In the genomic region with DNA sequence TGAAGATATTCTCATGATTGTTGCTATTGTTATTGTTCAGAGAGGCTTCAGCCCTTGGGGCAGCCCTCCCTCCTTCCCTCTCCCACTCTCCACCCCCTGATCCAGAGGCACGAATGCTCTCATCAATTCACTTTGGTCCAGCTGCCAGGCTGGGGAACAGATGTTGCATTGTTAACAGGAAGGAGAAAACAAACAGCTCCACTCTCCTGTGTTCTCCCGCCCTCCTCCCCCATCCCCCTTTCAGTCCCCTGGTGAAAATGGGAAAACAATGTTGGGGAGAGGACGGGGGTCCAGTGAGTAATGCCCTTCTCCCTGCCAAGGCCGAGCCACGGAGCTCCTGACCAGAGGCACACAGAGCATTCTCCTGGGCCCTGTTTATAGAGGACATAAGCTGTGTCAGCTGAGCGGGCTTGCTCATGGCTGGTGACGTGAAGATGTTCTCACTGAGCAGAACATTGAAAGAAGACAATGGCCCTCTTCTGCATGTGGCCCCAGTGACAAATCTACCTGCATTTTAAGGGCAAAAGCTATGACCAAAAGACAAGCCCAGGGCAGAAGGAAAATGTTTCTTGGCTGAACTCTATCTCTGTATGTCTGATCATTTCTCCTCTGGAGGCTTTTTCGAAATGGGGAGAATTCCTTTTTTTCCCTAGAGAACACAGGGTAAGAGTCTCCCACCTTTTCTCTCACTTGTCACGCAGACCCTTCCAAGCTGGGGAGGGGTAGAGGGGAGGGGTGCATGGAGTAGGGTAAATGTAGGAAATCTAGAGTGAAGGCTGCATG, we compare ENCODE assay signal across 10 cellular contexts.
DNase-seq lines count a peak whose midpoint lies in the region; ATAC-seq and TF ChIP-seq lines count a peak whose summit lies in the region.
"Had no signal": no experiment of that assay in that cellular context is flagged by ENCODE, and none has a peak within 500 bp of the region (broad histone marks: within the 10 kb centered on the region; RNA-seq: fewer than 3 reads in every experiment).

No MANE protein-coding gene starts in this region.

- peak overlapping the region; percentile 72 for H2AFZ ChIP-seq in neuronal stem cell (ENCODE audit: low read length)

- H2BK12ac ChIP-seq in neuronal stem cell (ENCODE audit: low read length): no peak overlapping the region

- H3K4me1 ChIP-seq in esophagus squamous epithelium (no peaks in the 10 kb centered on the region), neuronal stem cell (ENCODE audit: control insufficient read depth in 2 of 2, insufficient read depth in 1 of 2, low read depth in 1 of 2, low read length in 2 of 2) (peaks cover 15% of the 10 kb centered on the region in 2 donors), left lung (peaks cover 0 to 17% of the 10 kb centered on the region in 2 donors)
- no peaks in the 10 kb centered on the region for H3K4me1 ChIP-seq in effector memory CD4-positive, alpha-beta T cell (ENCODE audit: control insufficient read depth, insufficient read depth, low read length, poor library complexity, severe bottlenecking)

- H4K91ac ChIP-seq in neuronal stem cell (ENCODE audit: low read depth, low read length, poor library complexity): no peak overlapping the region

- H3K27me3 ChIP-seq in esophagus squamous epithelium: no peaks in the 10 kb centered on the region
- no peaks in the 10 kb centered on the region for H3K27me3 ChIP-seq in neuronal stem cell (ENCODE audit: control insufficient read depth in 3 of 3, insufficient read depth in 3 of 3, low read depth in 1 of 3, low read length in 3 of 3)
- H3K27me3 ChIP-seq in left lung: no peaks in the 10 kb centered on the region
- no peaks in the 10 kb centered on the region for H3K27me3 ChIP-seq in effector memory CD4-positive, alpha-beta T cell (replicated peaks; ENCODE audit: control insufficient read depth, insufficient read depth, low read length, poor library complexity, severe bottlenecking)
- H3K27me3 ChIP-seq: transverse colon had no signal

- WGBS in esophagus squamous epithelium, 2 donors: 50 to 69% methylated on average over 3 to 6 of the region's 9 CpGs
- no CpG with 5 or more reads among the region's 9 CpGs for WGBS in neuronal stem cell (ENCODE audit: extremely low coverage in 2 of 2, insufficient read length in 2 of 2, insufficient replicate concordance in 1 of 2), 2 donors

- no peak overlapping the region for H2BK15ac ChIP-seq in neuronal stem cell (ENCODE audit: low read length)

- H3K9me3 ChIP-seq in esophagus squamous epithelium: no peaks in the 10 kb centered on the region
- H3K9me3 ChIP-seq in neuronal stem cell (replicated peaks in 1 of 2; ENCODE audit: control insufficient read depth in 2 of 2, insufficient read depth in 1 of 2, low read depth in 1 of 2, low read length in 2 of 2): no peaks in the 10 kb centered on the region
- H3K9me3 ChIP-seq in left lung: no peaks in the 10 kb centered on the region
- no peaks in the 10 kb centered on the region for H3K9me3 ChIP-seq in effector memory CD4-positive, alpha-beta T cell (ENCODE audit: control insufficient read depth, low read length)
- H3K9me3 ChIP-seq: transverse colon had no signal

- H3K36me3 ChIP-seq in esophagus squamous epithelium (no peaks in the 10 kb centered on the region), neuronal stem cell (replicated peaks in 1 of 2; ENCODE audit: control insufficient read depth in 2 of 2, insufficient read depth in 2 of 2, low read length in 2 of 2) (no peaks in the 10 kb centered on the region), left lung (no peaks in the 10 kb centered on the region)
- H3K36me3 ChIP-seq in effector memory CD4-positive, alpha-beta T cell (ENCODE audit: control insufficient read depth, insufficient read depth, low read length): no peaks in the 10 kb centered on the region
- H3K36me3 ChIP-seq: transverse colon had no signal

- H3K14ac ChIP-seq in neuronal stem cell (ENCODE audit: low read length): no peak overlapping the region

- TF ChIP-seq CTCF in esophagus squamous epithelium (IDR thresholded peaks at IDR 0.05): no peak
- TF ChIP-seq CTCF in left lung (IDR thresholded peaks at IDR 0.05): no peak

- H3K27ac ChIP-seq in esophagus squamous epithelium: peak overlapping the region in 3 of 4 donors; percentile 35 to 63 (median 61)
- peak overlapping the region; percentile 62 for H3K27ac ChIP-seq in neuronal stem cell (replicated peaks; ENCODE audit: low read length)
- no peak overlapping the region for H3K27ac ChIP-seq in left lung
- H3K27ac ChIP-seq in effector memory CD4-positive, alpha-beta T cell (ENCODE audit: insufficient read depth, low read length, poor library complexity, severe bottlenecking): no peak overlapping the region
- H3K27ac ChIP-seq: epithelial cell of prostate had no signal

- H3K79me1 ChIP-seq in neuronal stem cell (ENCODE audit: low read depth, low read length): no peaks in the 10 kb centered on the region

- TF ChIP-seq POLR2A in esophagus squamous epithelium (IDR thresholded peaks at IDR 0.05): no peak

- H3K9ac ChIP-seq in neuronal stem cell (ENCODE audit: low read depth, low read length, poor library complexity): no peak overlapping the region

- ATAC-seq in left lung (no peak), HG03025 (IDR thresholded peaks at IDR 0.05; ENCODE audit: low FRiP score, unreplicated experiment) (no peak)

- no peak overlapping the region for H3K4me3 ChIP-seq in esophagus squamous epithelium
- H3K4me3 ChIP-seq in neuronal stem cell (ENCODE audit: low read length in 2 of 2): no peak overlapping the region
- H3K4me3 ChIP-seq in left lung: no peak overlapping the region
- no peak overlapping the region for H3K4me3 ChIP-seq in effector memory CD4-positive, alpha-beta T cell (ENCODE audit: insufficient read depth, low read depth, low read length, poor library complexity, severe bottlenecking)
- H3K4me3 ChIP-seq: transverse colon had no signal

- H2BK120ac ChIP-seq in neuronal stem cell (ENCODE audit: low read depth, low read length): no peak overlapping the region

- H2AK5ac ChIP-seq in neuronal stem cell (ENCODE audit: low read depth, low read length): no peak overlapping the region

- no peak overlapping the region for H4K8ac ChIP-seq in neuronal stem cell (ENCODE audit: low read depth, low read length)

- H3K4ac ChIP-seq in neuronal stem cell (ENCODE audit: low read length): no peak overlapping the region

- no peak overlapping the region for H3K23ac ChIP-seq in neuronal stem cell (ENCODE audit: low read depth, low read length, poor library complexity)

- no peak overlapping the region for H2BK5ac ChIP-seq in neuronal stem cell (ENCODE audit: low read length)

- peak overlapping the region; percentile 9 for H3K18ac ChIP-seq in neuronal stem cell (ENCODE audit: low read length)

- intact Hi-C loops in esophagus squamous epithelium (cut with DNase I) (no loop called here), left lung (cut with DNase I) (no loop called here)

- DNase-seq in DMS153 (lab: John Stamatoyannopoulos, UW) (peak; percentile 80), NCI-H510A (lab: John Stamatoyannopoulos, UW) (peak; percentile 45), esophagus squamous epithelium (lab: John Stamatoyannopoulos, UW) (no peak), neuronal stem cell (ENCODE audit: low spot score) (peak; percentile 46), left lung (no peak)
- DNase-seq in effector memory CD4-positive, alpha-beta T cell: no peak
- no peak for DNase-seq in activated CD8-positive, alpha-beta memory T cell treated with anti-CD3 and anti-CD28 coated beads, Interleukin-2, amount 50 U/mL, for 4 hours
- DNase-seq: transverse colon had no signal

- H3K4me2 ChIP-seq in neuronal stem cell (ENCODE audit: insufficient read depth, low read length, poor library complexity, severe bottlenecking): peak overlapping the region; percentile 11

Comparison
In these comparisons a context has a peak if more than half of its experiments do, and no peak if none do; other contexts are left out.
1. DNase-seq: peak in DMS153 (single experiment), NCI-H510A (single experiment) and neuronal stem cell (single experiment); none in esophagus squamous epithelium (single experiment), left lung (0 of 2), effector memory CD4-positive, alpha-beta T cell (0 of 3) and activated CD8-positive, alpha-beta memory T cell treated with anti-CD3 and anti-CD28 coated beads, Interleukin-2, amount 50 U/mL, for 4 hours (single experiment).
2. H3K27ac ChIP-seq: peak in esophagus squamous epithelium (3 of 4) and neuronal stem cell (single experiment); none in left lung (0 of 2) and effector memory CD4-positive, alpha-beta T cell (single experiment).